ENCODE assay signal across 8 cellular contexts in genomic region chr18:44325903-44326650, GRCh38.
DNase-seq lines count a peak whose midpoint lies in the region; ATAC-seq and TF ChIP-seq lines count a peak whose summit lies in the region.

No MANE protein-coding gene starts in this region.

- no peaks in the 10 kb centered on the region; the same call in 1 of the 2 replicates for H3K9me3 ChIP-seq in Karpas-422 (ENCODE audit: low read length)
- no peaks in the 10 kb centered on the region for H3K9me3 ChIP-seq in SJCRH30 (replicated peaks)
- peaks cover 1% of the 10 kb centered on the region for H3K9me3 ChIP-seq in trophoblast cell (ENCODE audit: insufficient read depth, low read depth, low read length)

- no peak overlapping the region for H2AFZ ChIP-seq in Karpas-422 (ENCODE audit: low read length)
- H2AFZ ChIP-seq in trophoblast cell (ENCODE audit: insufficient read depth, low read length, poor library complexity): no peak overlapping the region

- H3K27ac Mint-ChIP-seq in naive thymus-derived CD8-positive, alpha-beta T cell: no peak overlapping the region

- H3K23ac ChIP-seq in trophoblast cell (ENCODE audit: low read length): no peak overlapping the region

- H3K79me2 ChIP-seq in Karpas-422 (ENCODE audit: low read length) (no peaks in the 10 kb centered on the region), trophoblast cell (ENCODE audit: control insufficient read depth, insufficient read depth, low read length, poor library complexity) (no peaks in the 10 kb centered on the region)

- H3K4me2 ChIP-seq in Karpas-422 (ENCODE audit: low read depth, low read length, poor library complexity, severe bottlenecking): no peak overlapping the region
- no peak overlapping the region for H3K4me2 ChIP-seq in trophoblast cell (ENCODE audit: low read length)

- DNase-seq in NCI-H187 (lab: John Stamatoyannopoulos, UW): peak; percentile 3 to 8
- no peak for DNase-seq in NCI-H187 treated with DMSO at 0.1 percent for 48 hours (lab: John Stamatoyannopoulos, UW)
- DNase-seq in Karpas-422: peak; percentile 82
- DNase-seq in SJCRH30: peak; percentile 43 to 52
- peak; percentile 32 to 79 for DNase-seq in foreskin fibroblast
- DNase-seq in trophoblast cell: peak; percentile 34 to 91
- DNase-seq in naive thymus-derived CD8-positive, alpha-beta T cell: no peak

- TF ChIP-seq CTCF in foreskin fibroblast (IDR thresholded peaks at IDR 0.05; ENCODE audit: low read depth, low read length): peak; percentile 74

- ATAC-seq in naive thymus-derived CD8-positive, alpha-beta T cell: no peak
- ATAC-seq in HG02678 (IDR thresholded peaks at IDR 0.05; ENCODE audit: unreplicated experiment): no peak

- H3K4me1 Mint-ChIP-seq in naive thymus-derived CD8-positive, alpha-beta T cell: no peaks in the 10 kb centered on the region

- H3K36me3 Mint-ChIP-seq in naive thymus-derived CD8-positive, alpha-beta T cell: no peaks in the 10 kb centered on the region

- H3K9ac ChIP-seq in Karpas-422 (ENCODE audit: low read length): no peak overlapping the region
- H3K9ac ChIP-seq in trophoblast cell (ENCODE audit: low read length): no peak overlapping the region

- no peaks in the 10 kb centered on the region for H3K36me3 ChIP-seq in Karpas-422 (ENCODE audit: insufficient read depth, low read length)
- H3K36me3 ChIP-seq in SJCRH30: no peaks in the 10 kb centered on the region
- H3K36me3 ChIP-seq in trophoblast cell (ENCODE audit: control insufficient read depth in 1 of 2, insufficient read depth in 2 of 2, low read length in 2 of 2): no peaks in the 10 kb centered on the region

- H3K4me3 Mint-ChIP-seq in naive thymus-derived CD8-positive, alpha-beta T cell: no peak overlapping the region

- no peaks in the 10 kb centered on the region for H4K20me1 ChIP-seq in Karpas-422 (ENCODE audit: insufficient read depth, low read depth, low read length)

- no peak overlapping the region for H3K4ac ChIP-seq in trophoblast cell (ENCODE audit: low read depth, low read length)

- H2AK5ac ChIP-seq in trophoblast cell (ENCODE audit: low read length): no peak overlapping the region

- peaks cover 0 to 5% (median 4%) of the 10 kb centered on the region in 9 donors for H3K9me3 Mint-ChIP-seq in naive thymus-derived CD8-positive, alpha-beta T cell

- no peak overlapping the region for H4K8ac ChIP-seq in trophoblast cell (ENCODE audit: low read depth, low read length)

- H3K14ac ChIP-seq in trophoblast cell (ENCODE audit: low read length): no peak overlapping the region

- H3K79me1 ChIP-seq in trophoblast cell (ENCODE audit: low read length): no peaks in the 10 kb centered on the region

- H3K27me3 ChIP-seq in Karpas-422 (ENCODE audit: low read length) (no peaks in the 10 kb centered on the region), SJCRH30 (no peaks in the 10 kb centered on the region), trophoblast cell (ENCODE audit: insufficient read depth, low read length) (no peaks in the 10 kb centered on the region)

- WGBS in trophoblast cell (ENCODE audit: extremely low coverage, insufficient coverage, insufficient read length): no CpG with 5 or more reads among the region's 4 CpGs

- H3K27ac ChIP-seq in Karpas-422 (ENCODE audit: low read length) (no peak overlapping the region), SJCRH30 (no peak overlapping the region), trophoblast cell (ENCODE audit: low read depth, low read length) (no peak overlapping the region)

- H2BK12ac ChIP-seq in trophoblast cell (ENCODE audit: low read length): no peak overlapping the region

- no peak overlapping the region for H4K12ac ChIP-seq in trophoblast cell (ENCODE audit: low read depth, low read length)

- H3K18ac ChIP-seq in trophoblast cell (ENCODE audit: low read length): no peak overlapping the region

- H2BK120ac ChIP-seq in trophoblast cell (ENCODE audit: insufficient read depth, low read length, poor library complexity): no peak overlapping the region

- no peak overlapping the region for H2BK5ac ChIP-seq in trophoblast cell (ENCODE audit: low read depth, low read length, poor library complexity)

- H3K4me3 ChIP-seq in Karpas-422 (ENCODE audit: low read length) (no peak overlapping the region), SJCRH30 (no peak overlapping the region), foreskin fibroblast (ENCODE audit: low read depth in 1 of 2, low read length in 2 of 2) (no peak overlapping the region), trophoblast cell (ENCODE audit: low read depth, low read length) (no peak overlapping the region)

- no peaks in the 10 kb centered on the region for H3K9me2 ChIP-seq in Karpas-422 (replicated peaks; ENCODE audit: insufficient read depth, low read length)

- H4K91ac ChIP-seq in trophoblast cell (ENCODE audit: low read depth, low read length): no peak overlapping the region

- POLR2A ChIA-PET in naive thymus-derived CD8-positive, alpha-beta T cell (lab: Charles Lee): no interaction called here

- no peaks in the 10 kb centered on the region for H3K4me1 ChIP-seq in Karpas-422 (ENCODE audit: low read length)
- H3K4me1 ChIP-seq in SJCRH30: no peaks in the 10 kb centered on the region
- H3K4me1 ChIP-seq in trophoblast cell (ENCODE audit: control insufficient read depth in 1 of 2, insufficient read depth in 2 of 2, low read length in 2 of 2): no peaks in the 10 kb centered on the region

- H3K27me3 Mint-ChIP-seq in naive thymus-derived CD8-positive, alpha-beta T cell: peaks cover 0 to 4% (median 0%) of the 10 kb centered on the region in 5 donors

Comparison
In these comparisons a context has a peak if more than half of its experiments do, and no peak if none do; other contexts are left out.
1. DNase-seq: peak in NCI-H187 (2 of 2), Karpas-422 (single experiment), SJCRH30 (2 of 2), foreskin fibroblast (2 of 2) and trophoblast cell (2 of 2); none in NCI-H187 treated with DMSO at 0.1 percent for 48 hours (single experiment) and naive thymus-derived CD8-positive, alpha-beta T cell (0 of 10).